Comparison of ENCODE assay signal across 16 cellular contexts in the genomic region with DNA sequence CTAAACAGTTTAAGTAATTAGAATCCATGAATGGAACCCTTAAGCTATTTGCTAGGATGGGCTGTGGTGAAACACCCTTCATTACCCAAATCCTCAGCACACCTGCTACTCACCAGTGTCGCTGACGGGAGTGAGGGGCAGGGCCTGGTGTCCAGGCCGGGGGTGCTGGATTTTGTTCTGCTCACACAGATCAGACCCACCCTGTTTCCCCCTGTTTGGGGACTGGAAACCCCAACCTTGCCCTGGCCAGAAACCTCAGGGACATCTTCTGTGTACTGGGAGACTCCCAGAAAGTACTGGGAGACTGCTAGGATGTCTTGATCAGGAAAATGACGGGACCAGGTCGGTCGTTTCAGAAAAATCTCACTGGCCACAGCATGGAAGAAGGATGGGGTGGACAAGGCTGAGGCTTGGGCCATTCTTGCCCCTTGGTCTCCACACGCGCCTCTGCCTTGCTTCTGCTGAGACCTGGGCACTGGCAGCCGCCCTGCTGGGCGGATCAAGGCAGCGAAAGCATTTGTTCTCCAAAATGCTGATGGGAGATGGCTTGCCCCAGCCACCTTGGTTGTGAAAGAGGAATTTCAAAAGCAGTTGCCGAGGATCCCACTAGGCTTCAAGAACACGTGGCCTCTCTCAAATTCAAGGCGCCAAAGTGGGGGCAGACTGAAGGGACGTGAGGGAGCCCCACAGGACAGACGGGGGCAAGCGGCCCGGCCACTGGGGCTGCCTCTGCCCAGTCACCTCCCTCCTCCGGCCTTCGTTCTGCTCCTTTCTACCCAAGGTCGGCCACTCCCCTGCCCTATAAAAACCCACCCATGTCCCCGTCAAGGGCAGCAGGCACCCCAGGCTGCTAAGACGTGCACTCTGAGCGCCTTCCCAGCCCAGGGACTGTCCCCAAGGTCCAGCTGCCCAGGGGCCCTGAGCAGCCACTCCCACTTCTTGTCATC. TPM values are rescaled to one million over a fixed set of nuclear protein-coding genes. Genes with fewer than 3 reads are reported as not detected.
"Had no signal": no experiment of that assay in that cellular context is flagged by ENCODE, and none has a peak within 500 bp of the region (broad histone marks: within the 10 kb centered on the region; RNA-seq: fewer than 3 reads in every experiment).

No MANE protein-coding gene starts in this region.

- DNase-seq: central memory CD4-positive, alpha-beta T cell; KG1; NCI-H1930; NCI-H2227 treated with DMSO at 0.1 percent for 48 hours; NCI-H446 treated with DMSO at 0.1 percent for 48 hours; NCI-H524 treated with DMSO at 0.1 percent for 48 hours; SHP77 treated with DMSO at 0.1 percent for 48 hours had no signal

- H3K36me3 ChIP-seq: adrenal gland, breast epithelium had no signal

- H3K4me1 ChIP-seq: adrenal gland, breast epithelium had no signal

- H3K9me3 ChIP-seq: adrenal gland, breast epithelium had no signal

- H3K4me2 ChIP-seq: PC-9 had no signal

- H3K27ac ChIP-seq: adrenal gland, breast epithelium, PC-9 had no signal

- H3K4me3 ChIP-seq: adrenal gland, breast epithelium, PC-9 had no signal

RNA-seq across cellular contexts. Expression of a gene that starts 23.5 kb away (rescaled TPM):
- total RNA-seq: M059J, SK-MEL-5 had no signal

RNA-seq across cellular contexts. Expression of a gene that starts 25.8 kb away (rescaled TPM):
- total RNA-seq: activated CD4-positive, alpha-beta T cell treated with anti-CD3 and anti-CD28 coated beads, Interleukin-2, amount 10 ng/mL, durations not matched to agents 24 days and 14 days; activated naive CD8-positive, alpha-beta T cell treated with anti-CD3 and anti-CD28 coated beads, Interleukin-2, amount 10 ng/mL, durations not matched to agents 7 days and 5 days; activated T-helper 17 cell treated with anti-CD3 and anti-CD28 coated beads, Interleukin-2, amount 50 U/mL, for 72 hours; breast epithelium; LHCN-M2; M059J; PC-9; SK-MEL-5 had no signal
